Comparison of ENCODE assay signal across 1 cellular context in genomic region chr1:151210830-151211229, GRCh38.
TF ChIP-seq lines count a peak whose summit lies in the region.

No MANE protein-coding gene starts in this region.

TF ChIP-seq in SK-N-SH treated with all-trans-retinoic acid at 6 μM for 48 hours, 23 proteins besides CTCF, POLR2A, EP300 and RAD21 (continued from another document):
- TF ChIP-seq, protein P1, sequence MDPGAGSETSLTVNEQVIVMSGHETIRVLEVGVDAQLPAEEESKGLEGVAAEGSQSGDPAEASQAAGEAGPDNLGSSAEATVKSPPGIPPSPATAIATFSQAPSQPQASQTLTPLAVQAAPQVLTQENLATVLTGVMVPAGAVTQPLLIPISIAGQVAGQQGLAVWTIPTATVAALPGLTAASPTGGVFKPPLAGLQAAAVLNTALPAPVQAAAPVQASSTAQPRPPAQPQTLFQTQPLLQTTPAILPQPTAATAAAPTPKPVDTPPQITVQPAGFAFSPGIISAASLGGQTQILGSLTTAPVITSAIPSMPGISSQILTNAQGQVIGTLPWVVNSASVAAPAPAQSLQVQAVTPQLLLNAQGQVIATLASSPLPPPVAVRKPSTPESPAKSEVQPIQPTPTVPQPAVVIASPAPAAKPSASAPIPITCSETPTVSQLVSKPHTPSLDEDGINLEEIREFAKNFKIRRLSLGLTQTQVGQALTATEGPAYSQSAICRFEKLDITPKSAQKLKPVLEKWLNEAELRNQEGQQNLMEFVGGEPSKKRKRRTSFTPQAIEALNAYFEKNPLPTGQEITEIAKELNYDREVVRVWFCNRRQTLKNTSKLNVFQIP (CRISPR knock-in tag; IDR thresholded peaks at IDR 0.05; ENCODE audit: borderline replicate concordance, low read depth), result no peak
- TF ChIP-seq ZNF70 (CRISPR knock-in tag; IDR thresholded peaks at IDR 0.05), result no peak
- no peak for TF ChIP-seq SNAI2 (CRISPR knock-in tag; IDR thresholded peaks at IDR 0.05)
- TF ChIP-seq CSDC2 (CRISPR knock-in tag; IDR thresholded peaks at IDR 0.05), result no peak
- TF ChIP-seq, protein P2, sequence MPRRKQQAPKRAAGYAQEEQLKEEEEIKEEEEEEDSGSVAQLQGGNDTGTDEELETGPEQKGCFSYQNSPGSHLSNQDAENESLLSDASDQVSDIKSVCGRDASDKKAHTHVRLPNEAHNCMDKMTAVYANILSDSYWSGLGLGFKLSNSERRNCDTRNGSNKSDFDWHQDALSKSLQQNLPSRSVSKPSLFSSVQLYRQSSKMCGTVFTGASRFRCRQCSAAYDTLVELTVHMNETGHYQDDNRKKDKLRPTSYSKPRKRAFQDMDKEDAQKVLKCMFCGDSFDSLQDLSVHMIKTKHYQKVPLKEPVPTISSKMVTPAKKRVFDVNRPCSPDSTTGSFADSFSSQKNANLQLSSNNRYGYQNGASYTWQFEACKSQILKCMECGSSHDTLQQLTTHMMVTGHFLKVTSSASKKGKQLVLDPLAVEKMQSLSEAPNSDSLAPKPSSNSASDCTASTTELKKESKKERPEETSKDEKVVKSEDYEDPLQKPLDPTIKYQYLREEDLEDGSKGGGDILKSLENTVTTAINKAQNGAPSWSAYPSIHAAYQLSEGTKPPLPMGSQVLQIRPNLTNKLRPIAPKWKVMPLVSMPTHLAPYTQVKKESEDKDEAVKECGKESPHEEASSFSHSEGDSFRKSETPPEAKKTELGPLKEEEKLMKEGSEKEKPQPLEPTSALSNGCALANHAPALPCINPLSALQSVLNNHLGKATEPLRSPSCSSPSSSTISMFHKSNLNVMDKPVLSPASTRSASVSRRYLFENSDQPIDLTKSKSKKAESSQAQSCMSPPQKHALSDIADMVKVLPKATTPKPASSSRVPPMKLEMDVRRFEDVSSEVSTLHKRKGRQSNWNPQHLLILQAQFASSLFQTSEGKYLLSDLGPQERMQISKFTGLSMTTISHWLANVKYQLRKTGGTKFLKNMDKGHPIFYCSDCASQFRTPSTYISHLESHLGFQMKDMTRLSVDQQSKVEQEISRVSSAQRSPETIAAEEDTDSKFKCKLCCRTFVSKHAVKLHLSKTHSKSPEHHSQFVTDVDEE (CRISPR knock-in tag; IDR thresholded peaks at IDR 0.05), result no peak
- TF ChIP-seq, protein P3, sequence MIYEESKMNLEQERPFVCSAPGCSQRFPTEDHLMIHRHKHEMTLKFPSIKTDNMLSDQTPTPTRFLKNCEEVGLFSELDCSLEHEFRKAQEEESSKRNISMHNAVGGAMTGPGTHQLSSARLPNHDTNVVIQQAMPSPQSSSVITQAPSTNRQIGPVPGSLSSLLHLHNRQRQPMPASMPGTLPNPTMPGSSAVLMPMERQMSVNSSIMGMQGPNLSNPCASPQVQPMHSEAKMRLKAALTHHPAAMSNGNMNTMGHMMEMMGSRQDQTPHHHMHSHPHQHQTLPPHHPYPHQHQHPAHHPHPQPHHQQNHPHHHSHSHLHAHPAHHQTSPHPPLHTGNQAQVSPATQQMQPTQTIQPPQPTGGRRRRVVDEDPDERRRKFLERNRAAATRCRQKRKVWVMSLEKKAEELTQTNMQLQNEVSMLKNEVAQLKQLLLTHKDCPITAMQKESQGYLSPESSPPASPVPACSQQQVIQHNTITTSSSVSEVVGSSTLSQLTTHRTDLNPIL (CRISPR knock-in tag; IDR thresholded peaks at IDR 0.05; ENCODE audit: low read depth), result no peak
- no peak for TF ChIP-seq TCF4 (CRISPR knock-in tag; IDR thresholded peaks at IDR 0.05; ENCODE audit: borderline replicate concordance)
- TF ChIP-seq, protein P4, sequence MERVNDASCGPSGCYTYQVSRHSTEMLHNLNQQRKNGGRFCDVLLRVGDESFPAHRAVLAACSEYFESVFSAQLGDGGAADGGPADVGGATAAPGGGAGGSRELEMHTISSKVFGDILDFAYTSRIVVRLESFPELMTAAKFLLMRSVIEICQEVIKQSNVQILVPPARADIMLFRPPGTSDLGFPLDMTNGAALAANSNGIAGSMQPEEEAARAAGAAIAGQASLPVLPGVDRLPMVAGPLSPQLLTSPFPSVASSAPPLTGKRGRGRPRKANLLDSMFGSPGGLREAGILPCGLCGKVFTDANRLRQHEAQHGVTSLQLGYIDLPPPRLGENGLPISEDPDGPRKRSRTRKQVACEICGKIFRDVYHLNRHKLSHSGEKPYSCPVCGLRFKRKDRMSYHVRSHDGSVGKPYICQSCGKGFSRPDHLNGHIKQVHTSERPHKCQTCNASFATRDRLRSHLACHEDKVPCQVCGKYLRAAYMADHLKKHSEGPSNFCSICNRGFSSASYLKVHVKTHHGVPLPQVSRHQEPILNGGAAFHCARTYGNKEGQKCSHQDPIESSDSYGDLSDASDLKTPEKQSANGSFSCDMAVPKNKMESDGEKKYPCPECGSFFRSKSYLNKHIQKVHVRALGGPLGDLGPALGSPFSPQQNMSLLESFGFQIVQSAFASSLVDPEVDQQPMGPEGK (CRISPR knock-in tag; IDR thresholded peaks at IDR 0.05; ENCODE audit: borderline replicate concordance), result no peak
- no peak for TF ChIP-seq ESRRG (CRISPR knock-in tag; IDR thresholded peaks at IDR 0.05)
- no peak for TF ChIP-seq ZNF8 (CRISPR knock-in tag; IDR thresholded peaks at IDR 0.05)
- TF ChIP-seq ZC3H10 (CRISPR knock-in tag; IDR thresholded peaks at IDR 0.05), result no peak
- TF ChIP-seq RARB (CRISPR knock-in tag; IDR thresholded peaks at IDR 0.05), result no peak
- no peak for TF ChIP-seq TOX (CRISPR knock-in tag; IDR thresholded peaks at IDR 0.05; ENCODE audit: borderline replicate concordance)
- no peak for TF ChIP-seq BACH2 (CRISPR knock-in tag; IDR thresholded peaks at IDR 0.05; ENCODE audit: borderline replicate concordance)
- no peak for TF ChIP-seq ZNF565 (CRISPR knock-in tag; conservative IDR thresholded peaks at IDR 0.05; ENCODE audit: low read depth)
- TF ChIP-seq PPARA (CRISPR knock-in tag; IDR thresholded peaks at IDR 0.05; ENCODE audit: borderline replicate concordance), result no peak
- TF ChIP-seq ZFP3 (CRISPR knock-in tag; IDR thresholded peaks at IDR 0.05), result no peak
